In genomic region chr3:59535791-59536221, GRCh38 we compare ENCODE assay signal across 17 cellular contexts.
A peak's percentile ranks its signal among the peaks of the same experiment; 100 is the strongest.
DNase-seq lines count a peak whose midpoint lies in the region; FAIRE-seq and TF ChIP-seq lines count a peak whose summit lies in the region.
"Had no signal": no experiment of that assay in that cellular context is flagged by ENCODE, and none has a peak within 500 bp of the region (broad histone marks: within the 10 kb centered on the region; RNA-seq: fewer than 3 reads in every experiment).

No MANE protein-coding gene starts in this region.

- no peak for TF ChIP-seq CTCF in osteocyte (IDR thresholded peaks at IDR 0.05)

- DNase-seq in RPMI7951 (ENCODE audit: low read depth) (peak; percentile 54), fibroblast of gingiva (ENCODE audit: low read depth) (peak; percentile 49), osteocyte (ENCODE audit: extremely low spot score, unreplicated experiment) (no peak), GDM1 (lab: John Stamatoyannopoulos, UW) (no peak), LoVo (ENCODE audit: low spot score) (no peak)
- no peak for DNase-seq in activated naive CD4-positive, alpha-beta T cell treated with anti-CD3 and anti-CD28 coated beads, Interleukin-2, amount 50 U/mL, for 16 hours
- DNase-seq: activated B cell treated with CpG ODN at 0.5 μM for 24 hours; dorsolateral prefrontal cortex; NCI-H1092; stimulated activated CD4-positive, alpha-beta T cell treated with anti-CD3 and anti-CD28 coated beads, Interleukin-2, amount 100 ng/mL, for 48 hours; stimulated activated CD8-positive, alpha-beta memory T cell treated with anti-CD3 and anti-CD28 coated beads, Interleukin-4, amount 100 ng/mL, for 48 hours had no signal

- no peak overlapping the region for H3K4me3 Mint-ChIP-seq in osteocyte (ENCODE audit: unreplicated experiment)
- H3K4me3 Mint-ChIP-seq: activated B cell treated with CpG ODN at 0.5 μM for 24 hours; IgD-negative memory B cell; neural crest cell; T-helper 1 cell treated with Interleukin-12 subunit alpha and Interleukin-12 subunit beta and Interleukin-4 antibody, amounts not matched to agents 30 μg/mL and 1 μg/mL, for 36 hours had no signal

- H3K27ac Mint-ChIP-seq in osteocyte (ENCODE audit: unreplicated experiment): peak overlapping the region; percentile 24
- H3K27ac Mint-ChIP-seq: activated B cell treated with CpG ODN at 0.5 μM for 24 hours; IgD-negative memory B cell; T-helper 1 cell treated with Interleukin-12 subunit alpha and Interleukin-12 subunit beta and Interleukin-4 antibody, amounts not matched to agents 30 μg/mL and 1 μg/mL, for 36 hours had no signal

- peaks cover 46% of the 10 kb centered on the region for H3K4me1 Mint-ChIP-seq in osteocyte (ENCODE audit: unreplicated experiment)
- H3K4me1 Mint-ChIP-seq: activated B cell treated with CpG ODN at 0.5 μM for 24 hours had no signal

- peak; percentile 82 for FAIRE-seq in G401.6 (lab: Jason Lieb, UNC)
- FAIRE-seq: GM12892, H54 had no signal

- no peaks in the 10 kb centered on the region for H3K36me3 Mint-ChIP-seq in osteocyte (ENCODE audit: unreplicated experiment)
- H3K36me3 Mint-ChIP-seq: IgD-negative memory B cell had no signal

- H3K9me3 Mint-ChIP-seq in osteocyte (ENCODE audit: unreplicated experiment): no peaks in the 10 kb centered on the region
- H3K9me3 Mint-ChIP-seq: activated B cell treated with CpG ODN at 0.5 μM for 24 hours; IgD-negative memory B cell; neural crest cell; T-helper 1 cell treated with Interleukin-12 subunit alpha and Interleukin-12 subunit beta and Interleukin-4 antibody, amounts not matched to agents 30 μg/mL and 1 μg/mL, for 36 hours had no signal

- H3K27me3 Mint-ChIP-seq in osteocyte (ENCODE audit: unreplicated experiment): no peaks in the 10 kb centered on the region
- H3K27me3 Mint-ChIP-seq: activated B cell treated with CpG ODN at 0.5 μM for 24 hours had no signal

Comparison
In these comparisons a context has a peak if more than half of its experiments do, and no peak if none do; other contexts are left out.
1. DNase-seq: peak in RPMI7951 (single experiment) and fibroblast of gingiva (single experiment); none in osteocyte (single experiment), activated naive CD4-positive, alpha-beta T cell treated with anti-CD3 and anti-CD28 coated beads, Interleukin-2, amount 50 U/mL, for 16 hours (single experiment), GDM1 (single experiment) and LoVo (single experiment).